Comparison of ENCODE assay signal across 15 cellular contexts in the genomic region with DNA sequence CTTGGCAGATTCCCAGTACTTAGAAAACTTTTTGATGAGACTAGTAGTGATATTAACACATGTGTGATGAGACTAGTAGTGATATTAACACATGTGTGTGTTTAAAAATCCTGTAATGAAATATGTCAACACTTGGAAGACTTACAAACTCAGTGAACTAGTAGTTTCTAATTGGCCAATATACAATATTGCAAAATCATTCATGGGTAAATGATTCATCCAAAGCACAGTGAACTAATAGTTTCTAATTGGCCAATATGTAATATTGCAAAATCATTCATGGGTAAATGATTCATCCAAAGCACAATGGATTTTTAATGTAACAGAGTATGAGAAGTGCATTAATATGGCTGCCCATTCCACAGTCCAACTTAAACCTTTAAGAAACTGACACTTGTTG.
A peak's percentile ranks its signal among the peaks of the same experiment; 100 is the strongest.
DNase-seq lines count a peak whose midpoint lies in the region; ATAC-seq and TF ChIP-seq lines count a peak whose summit lies in the region.
"Had no signal": no experiment of that assay in that cellular context is flagged by ENCODE, and none has a peak within 500 bp of the region (broad histone marks: within the 10 kb centered on the region; RNA-seq: fewer than 3 reads in every experiment).

No MANE protein-coding gene starts in this region.

- TF ChIP-seq CTCF in CD14-positive monocyte (IDR thresholded peaks at IDR 0.05) (no peak), epithelial cell of proximal tubule (conservative IDR thresholded peaks at IDR 0.05; ENCODE audit: low read depth, low read length) (no peak), A673 (conservative IDR thresholded peaks at IDR 0.05; ENCODE audit: low read depth, low read length) (no peak)

- H3K18ac ChIP-seq in mesenchymal stem cell (ENCODE audit: low read depth in 1 of 2, low read length in 2 of 2) = no peak overlapping the region

- no peak overlapping the region for H4K91ac ChIP-seq in mesenchymal stem cell (ENCODE audit: low read length)

- no peak overlapping the region for H2BK12ac ChIP-seq in mesenchymal stem cell (ENCODE audit: low read length in 2 of 2)

- H3K4me1 Mint-ChIP-seq in CD14-positive monocyte = peaks cover 38% of the 10 kb centered on the region

- H3K4me3 Mint-ChIP-seq in CD14-positive monocyte = no peak overlapping the region
- H3K4me3 Mint-ChIP-seq: neural progenitor cell had no signal

- intact Hi-C loops in CD14-positive monocyte (cut with micrococcal nuclease) (loop anchor here in 1 of 2 donors (5.0 kb wide), 1 partner anchor 83 kb away; the partner anchor contains the start of gene PAPSS2), A673 (cut with micrococcal nuclease; ENCODE audit: unreplicated experiment) (no loop called here)

- no peak overlapping the region for H2AK5ac ChIP-seq in mesenchymal stem cell (ENCODE audit: low read length, severe bottlenecking)

- H2AFZ ChIP-seq in mesenchymal stem cell (ENCODE audit: low read depth, low read length) = no peak overlapping the region
- H2AFZ ChIP-seq: neural progenitor cell had no signal

- no peak overlapping the region for H3K14ac ChIP-seq in mesenchymal stem cell (ENCODE audit: low read length in 2 of 2)

- CTCF ChIA-PET in A673 (lab: Charles Lee) = no interaction called here

- peaks cover 0 to 1% of the 10 kb centered on the region in 2 donors for H3K36me3 Mint-ChIP-seq in CD14-positive monocyte

- no peak overlapping the region for H3K23ac ChIP-seq in mesenchymal stem cell (ENCODE audit: low read length in 2 of 2)

- no peak overlapping the region for H3K4ac ChIP-seq in mesenchymal stem cell (ENCODE audit: low read depth in 1 of 2, low read length in 2 of 2)

- no peak overlapping the region for H2BK120ac ChIP-seq in mesenchymal stem cell (ENCODE audit: low read depth, low read length)

- POLR2A ChIA-PET in A673 (lab: Charles Lee; ENCODE audit: low non-redundant PET) = no interaction called here

- H3K27ac ChIP-seq in mesenchymal stem cell (ENCODE audit: low read length, poor library complexity, severe bottlenecking) = no peak overlapping the region
- H3K27ac ChIP-seq in A673 (ENCODE audit: low read depth, low read length, poor library complexity, severe bottlenecking) = no peak overlapping the region
- H3K27ac ChIP-seq: neural progenitor cell, WERI-Rb-1 had no signal

- H3K27me3 ChIP-seq in mesenchymal stem cell (ENCODE audit: control insufficient read depth in 1 of 2, insufficient read depth in 1 of 2, low read length in 2 of 2) (no peaks in the 10 kb centered on the region), A673 (replicated peaks; ENCODE audit: insufficient read depth, low read depth, low read length, poor library complexity) (no peaks in the 10 kb centered on the region)
- H3K27me3 ChIP-seq: neural progenitor cell had no signal

- H3K27ac Mint-ChIP-seq in CD14-positive monocyte = peak overlapping the region; percentile 82 to 97 (median 93)
- H3K27ac Mint-ChIP-seq: activated T-helper 2 cell treated with anti-CD3 and anti-CD28 coated beads, Interferon-gamma antibody, Interleukin-2, Interleukin-4, amounts not matched to agents 10 μg/mL and 5 μg/mL and 100 μg/mL, durations not matched to agents 14 hours and 24 hours and 36 hours; neural progenitor cell had no signal

- peak overlapping the region; percentile 30 for H3K9ac ChIP-seq in mesenchymal stem cell (ENCODE audit: low read length)
- H3K9ac ChIP-seq: neural progenitor cell had no signal

- no peaks in the 10 kb centered on the region for H3K79me1 ChIP-seq in mesenchymal stem cell (replicated peaks; ENCODE audit: low read length, poor library complexity, severe bottlenecking)

- no peak for ATAC-seq in HG02763 (IDR thresholded peaks at IDR 0.05; ENCODE audit: unreplicated experiment)
- ATAC-seq: stimulated activated naive CD8-positive, alpha-beta T cell treated with anti-CD3 and anti-CD28 coated beads, Interleukin-15, Interleukin-2, amounts not matched to agents 100 U/mL and 50 U/mL, for 24 hours had no signal

- H3K36me3 ChIP-seq in mesenchymal stem cell (ENCODE audit: control insufficient read depth in 1 of 2, insufficient read depth in 2 of 2, low read depth in 1 of 2, low read length in 2 of 2) (peaks cover 4 to 26% of the 10 kb centered on the region in 2 experiments), A673 (ENCODE audit: insufficient read depth, low read length, poor library complexity, severe bottlenecking) (no peaks in the 10 kb centered on the region)
- H3K36me3 ChIP-seq: neural progenitor cell, WERI-Rb-1 had no signal

- no peak overlapping the region for H3K4me2 ChIP-seq in mesenchymal stem cell (ENCODE audit: low read length, poor library complexity, severe bottlenecking)
- H3K4me2 ChIP-seq: neural progenitor cell had no signal

- H3K4me1 ChIP-seq in mesenchymal stem cell (ENCODE audit: control insufficient read depth, insufficient read depth, low read depth, low read length) (no peaks in the 10 kb centered on the region), A673 (ENCODE audit: insufficient read depth, low read length, poor library complexity, severe bottlenecking) (peaks cover 3% of the 10 kb centered on the region)

- no peak overlapping the region for H3K4me3 ChIP-seq in epithelial cell of proximal tubule (ENCODE audit: low read depth, low read length)
- H3K4me3 ChIP-seq in mesenchymal stem cell (ENCODE audit: insufficient read depth in 1 of 2, low read depth in 1 of 2, low read length in 2 of 2) = no peak overlapping the region
- H3K4me3 ChIP-seq in A673 (ENCODE audit: low read depth, low read length, poor library complexity, severe bottlenecking) = no peak overlapping the region
- H3K4me3 ChIP-seq: neural progenitor cell had no signal

- no peaks in the 10 kb centered on the region for H3K27me3 Mint-ChIP-seq in CD14-positive monocyte (ENCODE audit: low read depth in 3 of 3)

- no peak overlapping the region for H2BK15ac ChIP-seq in mesenchymal stem cell (ENCODE audit: low read depth, poor library complexity, severe bottlenecking)

- peaks cover 0 to 3% (median 0%) of the 10 kb centered on the region in 7 donors for H3K9me3 Mint-ChIP-seq in CD14-positive monocyte
- H3K9me3 Mint-ChIP-seq: activated T-helper 2 cell treated with anti-CD3 and anti-CD28 coated beads, Interferon-gamma antibody, Interleukin-2, Interleukin-4, amounts not matched to agents 10 μg/mL and 5 μg/mL and 100 μg/mL, durations not matched to agents 14 hours and 24 hours and 36 hours; neural progenitor cell had no signal

- no peak overlapping the region for H2BK5ac ChIP-seq in mesenchymal stem cell (ENCODE audit: low read depth, low read length, poor library complexity, severe bottlenecking)

- H3K9me3 ChIP-seq in mesenchymal stem cell (ENCODE audit: control insufficient read depth, low read length) (no peaks in the 10 kb centered on the region), A673 (ENCODE audit: low read depth, low read length, poor library complexity, severe bottlenecking) (no peaks in the 10 kb centered on the region)

- BruUV-seq in A673 (replicated peaks; lab: Mats Ljungman, UMichigan) = no TSS peak

- DNase-seq in CD14-positive monocyte (ENCODE audit: low spot score) = no peak
- peak; percentile 45 for DNase-seq in NCI-H226
- peak; percentile 42 for DNase-seq in epithelial cell of proximal tubule (ENCODE audit: low read depth)
- DNase-seq in mesenchymal stem cell = peak; percentile 82
- DNase-seq in COR-L47 (lab: John Stamatoyannopoulos, UW) = no peak
- no peak for DNase-seq in A673 (ENCODE audit: low spot score)
- no peak for DNase-seq in NCI-H128 (lab: John Stamatoyannopoulos, UW; ENCODE audit: unreplicated experiment)
- DNase-seq: dermis blood vessel endothelial cell; NCI-H187 treated with DMSO at 0.1 percent for 48 hours; stimulated activated CD4-positive, alpha-beta T cell treated with anti-CD3 and anti-CD28 coated beads, Interleukin-1b, Interleukin-23, amount 100 ng/mL, for 48 hours; stimulated activated naive CD8-positive, alpha-beta T cell treated with anti-CD3 and anti-CD28 coated beads, Interleukin-15, Interleukin-2, amounts not matched to agents 100 U/mL and 50 U/mL, for 24 hours; WERI-Rb-1 had no signal

- H4K8ac ChIP-seq in mesenchymal stem cell (ENCODE audit: low read length) = no peak overlapping the region

Comparison
In these comparisons a context has a peak if more than half of its experiments do, and no peak if none do; other contexts are left out.
1. DNase-seq: peak in NCI-H226 (single experiment), epithelial cell of proximal tubule (single experiment) and mesenchymal stem cell (single experiment); none in CD14-positive monocyte (single experiment), COR-L47 (single experiment), A673 (single experiment) and NCI-H128 (single experiment).